ENCODE assay signal across 28 cellular contexts in genomic region chr14:92517761-92518160, GRCh38. TPM values are rescaled to one million over a fixed set of nuclear protein-coding genes. Genes with fewer than 3 reads are reported as not detected.
A peak's percentile ranks its signal among the peaks of the same experiment; 100 is the strongest.
DNase-seq lines count a peak whose midpoint lies in the region; ATAC-seq and TF ChIP-seq lines count a peak whose summit lies in the region.
"Had no signal": no experiment of that assay in that cellular context is flagged by ENCODE, and none has a peak within 500 bp of the region (broad histone marks: within the 10 kb centered on the region; RNA-seq: fewer than 3 reads in every experiment).

No MANE protein-coding gene starts in this region.

- H3K4me1 ChIP-seq in sigmoid colon (peaks cover 0 to 70% (median 37%) of the 10 kb centered on the region in 4 donors), Caco-2 (peaks cover 7% of the 10 kb centered on the region; the same call in 1 of the 2 replicates), heart left ventricle (peaks cover 0 to 66% (median 14%) of the 10 kb centered on the region in 12 donors), ascending aorta (peaks cover 0 to 21% of the 10 kb centered on the region in 2 donors)
- H3K4me1 ChIP-seq: foreskin keratinocyte, psoas muscle had no signal

- TF ChIP-seq POLR2A in sigmoid colon (IDR thresholded peaks at IDR 0.05) = no peak
- no peak for TF ChIP-seq POLR2A in heart left ventricle (IDR thresholded peaks at IDR 0.05)

- POLR2A ChIA-PET in CD4-positive, alpha-beta T cell (lab: Charles Lee) = no interaction called here
- POLR2A ChIA-PET in Caco-2 (lab: Charles Lee) = no interaction called here

- ATAC-seq in CD4-positive, alpha-beta T cell (ENCODE audit: poor library complexity) = no peak
- ATAC-seq in effector memory CD8-positive, alpha-beta T cell (replicated peaks) = no peak
- no peak for ATAC-seq in heart left ventricle
- ATAC-seq: foreskin keratinocyte, mucosa of descending colon, psoas muscle had no signal

- H3K4me3 ChIP-seq in sigmoid colon (no peak overlapping the region), Caco-2 (ENCODE audit: low read depth, low read length) (no peak overlapping the region), heart left ventricle (no peak overlapping the region), ascending aorta (no peak overlapping the region)
- H3K4me3 ChIP-seq: BLaER1 treated with 17β-estradiol and CSF1 and Interleukin-3, amounts not matched to agents 10 nM and 100 nM; cardiac muscle cell; coronary artery; esophagus muscularis mucosa; lung; mucosa of descending colon; psoas muscle; SK-N-MC; tibial nerve had no signal

- DNase-seq in CD4-positive, alpha-beta T cell = no peak
- DNase-seq in effector memory CD8-positive, alpha-beta T cell = no peak
- DNase-seq in sigmoid colon = peak; percentile 48
- DNase-seq in progenitor cell of endocrine pancreas (ENCODE audit: low spot score, unreplicated experiment) = no peak
- no peak for DNase-seq in Caco-2
- DNase-seq in heart left ventricle = no peak
- no peak for DNase-seq in ascending aorta (ENCODE audit: low spot score in 2 of 2)
- DNase-seq: activated naive CD4-positive, alpha-beta T cell treated with anti-CD3 and anti-CD28 coated beads, Interleukin-2, amount 50 U/mL, for 16 hours; aorta; foreskin keratinocyte; H7; NCI-H2081; NCI-H345; NCI-H774; psoas muscle; stimulated activated CD4-positive, alpha-beta T cell treated with anti-CD3 and anti-CD28 coated beads, Interleukin-15, amount 100 ng/mL, for 24 hours; stimulated activated naive CD8-positive, alpha-beta T cell treated with anti-CD3 and anti-CD28 coated beads, Interleukin-15, Interleukin-2, amounts not matched to agents 100 U/mL and 50 U/mL, for 24 hours had no signal

- 73 to 80% methylated on average over 2 of the region's 2 CpGs for WGBS in sigmoid colon, 2 donors
- WGBS in heart left ventricle, 4 donors = 77 to 90% (median 83%) methylated on average over 2 of the region's 2 CpGs

- H3K27me3 ChIP-seq in CD4-positive, alpha-beta T cell (ENCODE audit: control insufficient read depth, insufficient read depth, low read length) = no peaks in the 10 kb centered on the region
- H3K27me3 ChIP-seq in sigmoid colon (no peaks in the 10 kb centered on the region), Caco-2 (replicated peaks; ENCODE audit: control insufficient read depth, insufficient read depth, low read length) (no peaks in the 10 kb centered on the region), heart left ventricle (no peaks in the 10 kb centered on the region), ascending aorta (no peaks in the 10 kb centered on the region)
- H3K27me3 ChIP-seq: esophagus muscularis mucosa, foreskin keratinocyte had no signal

- TF ChIP-seq EP300 in sigmoid colon (IDR thresholded peaks at IDR 0.05) = no peak

- no peaks in the 10 kb centered on the region for H3K9me3 Mint-ChIP-seq in CD4-positive, alpha-beta T cell
- peaks cover 0 to 4% of the 10 kb centered on the region in 2 donors for H3K9me3 Mint-ChIP-seq in effector memory CD8-positive, alpha-beta T cell
- no peaks in the 10 kb centered on the region for H3K9me3 Mint-ChIP-seq in progenitor cell of endocrine pancreas (ENCODE audit: low read depth)
- H3K9me3 Mint-ChIP-seq in Caco-2 (ENCODE audit: unreplicated experiment) = peaks cover 10% of the 10 kb centered on the region
- H3K9me3 Mint-ChIP-seq: T-helper 1 cell treated with Interleukin-12 subunit alpha and Interleukin-12 subunit beta and Interleukin-4 antibody, amounts not matched to agents 30 μg/mL and 1 μg/mL, for 36 hours had no signal

- BruUV-seq in Caco-2 (replicated peaks; lab: Mats Ljungman, UMichigan) = no TSS peak

- H3K36me3 Mint-ChIP-seq in CD4-positive, alpha-beta T cell (ENCODE audit: low read depth) = no peaks in the 10 kb centered on the region
- H3K36me3 Mint-ChIP-seq in effector memory CD8-positive, alpha-beta T cell (ENCODE audit: insufficient read depth) = peaks cover 6% of the 10 kb centered on the region
- H3K36me3 Mint-ChIP-seq in progenitor cell of endocrine pancreas (ENCODE audit: insufficient read depth) (no peaks in the 10 kb centered on the region), Caco-2 (ENCODE audit: insufficient read depth, unreplicated experiment) (peaks cover 12% of the 10 kb centered on the region)

- no peaks in the 10 kb centered on the region for H3K27me3 Mint-ChIP-seq in CD4-positive, alpha-beta T cell
- no peaks in the 10 kb centered on the region for H3K27me3 Mint-ChIP-seq in effector memory CD8-positive, alpha-beta T cell
- H3K27me3 Mint-ChIP-seq in progenitor cell of endocrine pancreas (peaks cover 31% of the 10 kb centered on the region), Caco-2 (ENCODE audit: insufficient read depth, unreplicated experiment) (no peaks in the 10 kb centered on the region)

- no peaks in the 10 kb centered on the region for H3K9me3 ChIP-seq in CD4-positive, alpha-beta T cell (ENCODE audit: control insufficient read depth, low read length)
- H3K9me3 ChIP-seq in KOPT-K1 (ENCODE audit: insufficient read depth, low read length, poor library complexity, severe bottlenecking) (no peaks in the 10 kb centered on the region), sigmoid colon (no peaks in the 10 kb centered on the region), Caco-2 (no peaks in the 10 kb centered on the region), heart left ventricle (no peaks in the 10 kb centered on the region), ascending aorta (no peaks in the 10 kb centered on the region)
- H3K9me3 ChIP-seq: BLaER1 treated with 17β-estradiol and CSF1 and Interleukin-3, amounts not matched to agents 10 nM and 100 nM; esophagus muscularis mucosa; mucosa of descending colon; psoas muscle; tibial nerve had no signal

- peaks cover 66% of the 10 kb centered on the region for H3K4me1 Mint-ChIP-seq in CD4-positive, alpha-beta T cell (ENCODE audit: low read depth)
- peaks cover 69 to 70% of the 10 kb centered on the region in 2 donors for H3K4me1 Mint-ChIP-seq in effector memory CD8-positive, alpha-beta T cell (ENCODE audit: low read depth in 2 of 2)
- no peaks in the 10 kb centered on the region for H3K4me1 Mint-ChIP-seq in progenitor cell of endocrine pancreas (ENCODE audit: low read depth)
- H3K4me1 Mint-ChIP-seq in Caco-2 (ENCODE audit: low read depth, unreplicated experiment) = peaks cover 5% of the 10 kb centered on the region

- intact Hi-C loops in CD4-positive, alpha-beta T cell (cut with DNase I, micrococcal nuclease) = loop anchor here in 1 of 2 experiments (5.0 to 10.0 kb wide), 2 partner anchors 85 to 167 kb away; no protein-coding TSS in a partner anchor
- intact Hi-C loops in sigmoid colon (cut with DNase I) = loop anchor here (10.0 kb wide), 1 partner anchor 277 kb away; the partner anchor contains the start of gene GOLGA5
- intact Hi-C loops in Caco-2 (cut with micrococcal nuclease; ENCODE audit: unreplicated experiment) = no loop called here
- intact Hi-C loops in heart left ventricle (cut with DNase I) = loop anchor here in 1 of 10 donors (5.0 kb wide), 1 partner anchor 160 kb away; no protein-coding TSS in a partner anchor
- intact Hi-C loops in ascending aorta (cut with DNase I) = loop anchor here (10.0 kb wide), 1 partner anchor 277 kb away; the partner anchor contains the start of gene GOLGA5

- no peak overlapping the region for H3K27ac ChIP-seq in CD4-positive, alpha-beta T cell (ENCODE audit: low read depth, low read length)
- H3K27ac ChIP-seq in KOPT-K1 (ENCODE audit: low read depth, low read length, poor library complexity, severe bottlenecking) = peak overlapping the region; percentile 94
- peak overlapping the region in 2 of 4 donors; percentile 96 to 99 for H3K27ac ChIP-seq in sigmoid colon
- H3K27ac ChIP-seq in heart left ventricle = peak overlapping the region in 1 of 12 donors; percentile 32
- H3K27ac ChIP-seq in ascending aorta = peak overlapping the region in 1 of 2 donors; percentile 11
- H3K27ac ChIP-seq: BLaER1 treated with 17β-estradiol and CSF1 and Interleukin-3, amounts not matched to agents 10 nM and 100 nM; cardiac muscle cell; coronary artery; esophagus muscularis mucosa; foreskin keratinocyte; psoas muscle; SK-N-MC; tibial nerve had no signal

- TF ChIP-seq CTCF in CD4-positive, alpha-beta T cell (IDR thresholded peaks at IDR 0.05) = no peak
- TF ChIP-seq CTCF in sigmoid colon (IDR thresholded peaks at IDR 0.05) = no peak
- no peak for TF ChIP-seq CTCF in progenitor cell of endocrine pancreas (IDR thresholded peaks at IDR 0.05; ENCODE audit: unreplicated experiment)
- TF ChIP-seq CTCF in Caco-2 (IDR thresholded peaks at IDR 0.05; ENCODE audit: insufficient read depth in 1 of 2, low read depth in 1 of 2, low read length in 1 of 2, severe bottlenecking in 1 of 2, unreplicated experiment in 1 of 2) = no peak
- TF ChIP-seq CTCF in heart left ventricle (IDR thresholded peaks at IDR 0.05) = no peak
- TF ChIP-seq CTCF in ascending aorta (IDR thresholded peaks at IDR 0.05) = no peak

- peak overlapping the region; percentile 25 for H3K27ac Mint-ChIP-seq in CD4-positive, alpha-beta T cell
- peak overlapping the region; percentile 92 to 99 for H3K27ac Mint-ChIP-seq in effector memory CD8-positive, alpha-beta T cell
- H3K27ac Mint-ChIP-seq in progenitor cell of endocrine pancreas = no peak overlapping the region
- H3K27ac Mint-ChIP-seq in Caco-2 (ENCODE audit: unreplicated experiment) = no peak overlapping the region
- H3K27ac Mint-ChIP-seq: T-helper 1 cell treated with Interleukin-12 subunit alpha and Interleukin-12 subunit beta and Interleukin-4 antibody, amounts not matched to agents 30 μg/mL and 1 μg/mL, for 36 hours had no signal

- no peak overlapping the region for H3K4me3 Mint-ChIP-seq in CD4-positive, alpha-beta T cell
- H3K4me3 Mint-ChIP-seq in effector memory CD8-positive, alpha-beta T cell = peak overlapping the region; percentile 70 to 85
- H3K4me3 Mint-ChIP-seq in progenitor cell of endocrine pancreas (ENCODE audit: low read depth) (no peak overlapping the region), Caco-2 (ENCODE audit: unreplicated experiment) (no peak overlapping the region)
- H3K4me3 Mint-ChIP-seq: T-helper 1 cell treated with Interleukin-12 subunit alpha and Interleukin-12 subunit beta and Interleukin-4 antibody, amounts not matched to agents 30 μg/mL and 1 μg/mL, for 36 hours had no signal

- peaks cover 7% of the 10 kb centered on the region; the same call in 1 of the 2 replicates for H3K36me3 ChIP-seq in KOPT-K1 (ENCODE audit: insufficient read depth, low read length)
- no peaks in the 10 kb centered on the region for H3K36me3 ChIP-seq in sigmoid colon
- no peaks in the 10 kb centered on the region for H3K36me3 ChIP-seq in Caco-2 (ENCODE audit: control insufficient read depth, insufficient read depth, low read length)
- peaks cover 0 to 3% (median 0%) of the 10 kb centered on the region in 9 donors for H3K36me3 ChIP-seq in heart left ventricle
- H3K36me3 ChIP-seq in ascending aorta = no peaks in the 10 kb centered on the region
- H3K36me3 ChIP-seq: cardiac muscle cell, esophagus muscularis mucosa, tibial nerve had no signal

- CTCF ChIA-PET in CD4-positive, alpha-beta T cell (lab: Charles Lee) = no interaction called here
- CTCF ChIA-PET in Caco-2 (lab: Charles Lee) = no interaction called here

RNA-seq across cellular contexts. Expression of gene RIN3, which starts 4.2 kb away (rescaled TPM):
- total RNA-seq in CD4-positive, alpha-beta T cell = 10 to 100 TPM; 67.9 to 72.2 TPM
- total RNA-seq in sigmoid colon (10 to 100 TPM; 12.7 to 31.8 (median 23.0) TPM), progenitor cell of endocrine pancreas (6.7 and 6.9 TPM in 2 replicates), Caco-2 (2022) (18.4 and 20.7 TPM in 2 replicates), heart left ventricle (10 to 100 TPM in 8 of 9 donors, 1 to 10 TPM in 1; 9.7 to 37.0 (median 14.6) TPM), ascending aorta (30.3 TPM)
- polyA plus RNA-seq in sigmoid colon (10 to 100 TPM in 1 of 3 donors, 1 to 10 TPM in 2; 6.0 to 19.2 (median 7.4) TPM), heart left ventricle (1 to 10 TPM; 8.6 to 8.7 TPM)
- total RNA-seq: OCI-LY7 had no signal

Comparison
In these comparisons a context has a peak if more than half of its experiments do, and no peak if none do; other contexts are left out.
1. H3K27ac Mint-ChIP-seq: peak in CD4-positive, alpha-beta T cell (single experiment) and effector memory CD8-positive, alpha-beta T cell (2 of 2); none in progenitor cell of endocrine pancreas (single experiment) and Caco-2 (single experiment).
2. H3K4me3 Mint-ChIP-seq: peak in effector memory CD8-positive, alpha-beta T cell (2 of 2); none in CD4-positive, alpha-beta T cell (single experiment), progenitor cell of endocrine pancreas (single experiment) and Caco-2 (single experiment).